20 cellular contexts compared by ENCODE assay signal in genomic region chr22:40540265-40540664, GRCh38.
DNase-seq lines count a peak whose midpoint lies in the region; ATAC-seq and TF ChIP-seq lines count a peak whose summit lies in the region.
"Had no signal": no experiment of that assay in that cellular context is flagged by ENCODE, and none has a peak within 500 bp of the region (broad histone marks: within the 10 kb centered on the region; RNA-seq: fewer than 3 reads in every experiment).

No MANE protein-coding gene starts in this region.

- no peak for TF ChIP-seq CTCF in GM23338 (conservative IDR thresholded peaks at IDR 0.05; ENCODE audit: low read depth in 2 of 2)

- H3K4ac ChIP-seq in neuronal stem cell (ENCODE audit: low read length), result no peak overlapping the region

- H2BK120ac ChIP-seq in neuronal stem cell (ENCODE audit: low read depth, low read length), result no peak overlapping the region

- H4K20me1 ChIP-seq in GM23338 (replicated peaks; ENCODE audit: insufficient read depth), result no peaks in the 10 kb centered on the region

- ATAC-seq in GM23338, result peak; percentile 82
- ATAC-seq in GM21737 (IDR thresholded peaks at IDR 0.05; ENCODE audit: unreplicated experiment), result no peak
- ATAC-seq: K562, Right ventricle myocardium inferior had no signal

- intact Hi-C loops in activated T-helper 2 cell treated with anti-CD3 and anti-CD28 coated beads, Interferon-gamma antibody, Interleukin-2, Interleukin-4, amounts not matched to agents 10 μg/mL and 5 μg/mL and 100 μg/mL, durations not matched to agents 14 hours and 24 hours and 36 hours (cut with micrococcal nuclease), result no loop called here

- H2AFZ ChIP-seq in GM23338 (no peak overlapping the region), neuronal stem cell (ENCODE audit: low read length) (no peak overlapping the region)

- no peaks in the 10 kb centered on the region for H3K9me3 Mint-ChIP-seq in T-helper 1 cell treated with Interleukin-12 subunit alpha and Interleukin-12 subunit beta and Interleukin-4 antibody, amounts not matched to agents 30 μg/mL and 1 μg/mL, for 36 hours
- H3K9me3 Mint-ChIP-seq in GM23338, result peaks cover 20% of the 10 kb centered on the region
- no peaks in the 10 kb centered on the region for H3K9me3 Mint-ChIP-seq in activated T-helper 2 cell treated with anti-CD3 and anti-CD28 coated beads, Interferon-gamma antibody, Interleukin-2, Interleukin-4, amounts not matched to agents 10 μg/mL and 5 μg/mL and 100 μg/mL, durations not matched to agents 14 hours and 24 hours and 36 hours

- no peak overlapping the region for H3K14ac ChIP-seq in neuronal stem cell (ENCODE audit: low read length)

- no CpG with 5 or more reads among the region's 5 CpGs for WGBS in neuronal stem cell (ENCODE audit: extremely low coverage in 2 of 2, insufficient read length in 2 of 2, insufficient replicate concordance in 1 of 2), 2 donors

- no peaks in the 10 kb centered on the region for H3K79me1 ChIP-seq in neuronal stem cell (ENCODE audit: low read depth, low read length)

- H3K27ac ChIP-seq in GM23338 (ENCODE audit: low read depth) (peak overlapping the region; percentile 74), neuronal stem cell (replicated peaks; ENCODE audit: low read length) (no peak overlapping the region)
- H3K27ac ChIP-seq: 22Rv1, C4-2B, HL-60, SK-N-MC had no signal

- no peaks in the 10 kb centered on the region for H3K9me2 ChIP-seq in GM23338 (ENCODE audit: insufficient read depth)

- no peak overlapping the region for H2BK15ac ChIP-seq in neuronal stem cell (ENCODE audit: low read length)

- H3K4me1 ChIP-seq in GM23338 (ENCODE audit: insufficient read depth), result peaks cover 11% of the 10 kb centered on the region
- peaks cover 0 to 2% of the 10 kb centered on the region in 2 donors for H3K4me1 ChIP-seq in neuronal stem cell (ENCODE audit: control insufficient read depth in 2 of 2, insufficient read depth in 1 of 2, low read depth in 1 of 2, low read length in 2 of 2)

- peak overlapping the region; percentile 28 for H3K27ac Mint-ChIP-seq in T-helper 1 cell treated with Interleukin-12 subunit alpha and Interleukin-12 subunit beta and Interleukin-4 antibody, amounts not matched to agents 30 μg/mL and 1 μg/mL, for 36 hours
- no peak overlapping the region; the same call in 1 of the 2 replicates for H3K27ac Mint-ChIP-seq in GM23338
- H3K27ac Mint-ChIP-seq in activated T-helper 2 cell treated with anti-CD3 and anti-CD28 coated beads, Interferon-gamma antibody, Interleukin-2, Interleukin-4, amounts not matched to agents 10 μg/mL and 5 μg/mL and 100 μg/mL, durations not matched to agents 14 hours and 24 hours and 36 hours, result peak overlapping the region; percentile 11

- H3K18ac ChIP-seq in neuronal stem cell (ENCODE audit: low read length), result peak overlapping the region; percentile 54

- no peak overlapping the region for H3K4me3 Mint-ChIP-seq in T-helper 1 cell treated with Interleukin-12 subunit alpha and Interleukin-12 subunit beta and Interleukin-4 antibody, amounts not matched to agents 30 μg/mL and 1 μg/mL, for 36 hours
- no peak overlapping the region for H3K4me3 Mint-ChIP-seq in GM23338
- no peak overlapping the region for H3K4me3 Mint-ChIP-seq in activated T-helper 2 cell treated with anti-CD3 and anti-CD28 coated beads, Interferon-gamma antibody, Interleukin-2, Interleukin-4, amounts not matched to agents 10 μg/mL and 5 μg/mL and 100 μg/mL, durations not matched to agents 14 hours and 24 hours and 36 hours (ENCODE audit: low read depth)

- no peak overlapping the region for H2BK12ac ChIP-seq in neuronal stem cell (ENCODE audit: low read length)

- H3K9ac ChIP-seq in neuronal stem cell (ENCODE audit: low read depth, low read length, poor library complexity), result no peak overlapping the region

- H3K79me2 ChIP-seq in GM23338 (replicated peaks; ENCODE audit: insufficient read depth), result peaks cover 24% of the 10 kb centered on the region

- peaks cover 24% of the 10 kb centered on the region for H3K4me1 Mint-ChIP-seq in T-helper 1 cell treated with Interleukin-12 subunit alpha and Interleukin-12 subunit beta and Interleukin-4 antibody, amounts not matched to agents 30 μg/mL and 1 μg/mL, for 36 hours (ENCODE audit: low read depth)
- peaks cover 6% of the 10 kb centered on the region for H3K4me1 Mint-ChIP-seq in GM23338
- peaks cover 20% of the 10 kb centered on the region for H3K4me1 Mint-ChIP-seq in activated T-helper 2 cell treated with anti-CD3 and anti-CD28 coated beads, Interferon-gamma antibody, Interleukin-2, Interleukin-4, amounts not matched to agents 10 μg/mL and 5 μg/mL and 100 μg/mL, durations not matched to agents 14 hours and 24 hours and 36 hours (ENCODE audit: low read depth)

- H3K36me3 ChIP-seq in GM23338 (ENCODE audit: insufficient read depth) (no peaks in the 10 kb centered on the region), neuronal stem cell (replicated peaks in 1 of 2; ENCODE audit: control insufficient read depth in 2 of 2, insufficient read depth in 2 of 2, low read length in 2 of 2) (no peaks in the 10 kb centered on the region)

- no peak overlapping the region for H2AK5ac ChIP-seq in neuronal stem cell (ENCODE audit: low read depth, low read length)

- no peaks in the 10 kb centered on the region for H3K27me3 Mint-ChIP-seq in T-helper 1 cell treated with Interleukin-12 subunit alpha and Interleukin-12 subunit beta and Interleukin-4 antibody, amounts not matched to agents 30 μg/mL and 1 μg/mL, for 36 hours (ENCODE audit: low read depth)
- H3K27me3 Mint-ChIP-seq in GM23338 (ENCODE audit: insufficient read depth, low read depth, poor library complexity), result peaks cover 22% of the 10 kb centered on the region
- H3K27me3 Mint-ChIP-seq in activated T-helper 2 cell treated with anti-CD3 and anti-CD28 coated beads, Interferon-gamma antibody, Interleukin-2, Interleukin-4, amounts not matched to agents 10 μg/mL and 5 μg/mL and 100 μg/mL, durations not matched to agents 14 hours and 24 hours and 36 hours (ENCODE audit: low read depth), result no peaks in the 10 kb centered on the region

- H3F3A ChIP-seq in GM23338 (replicated peaks; ENCODE audit: low read depth), result peaks cover 9% of the 10 kb centered on the region

- no peak overlapping the region for H3K4me3 ChIP-seq in GM23338
- no peak overlapping the region for H3K4me3 ChIP-seq in neuronal stem cell (ENCODE audit: low read length in 2 of 2)
- H3K4me3 ChIP-seq: K562, SK-N-MC had no signal

- H3K4me2 ChIP-seq in GM23338 (no peak overlapping the region), neuronal stem cell (ENCODE audit: insufficient read depth, low read length, poor library complexity, severe bottlenecking) (no peak overlapping the region)

- H3K23ac ChIP-seq in neuronal stem cell (ENCODE audit: low read depth, low read length, poor library complexity), result no peak overlapping the region

- H3K36me3 Mint-ChIP-seq in T-helper 1 cell treated with Interleukin-12 subunit alpha and Interleukin-12 subunit beta and Interleukin-4 antibody, amounts not matched to agents 30 μg/mL and 1 μg/mL, for 36 hours (ENCODE audit: low read depth), result peaks cover 2% of the 10 kb centered on the region
- peaks cover 21% of the 10 kb centered on the region; the same call in 2 of the 3 replicates for H3K36me3 Mint-ChIP-seq in GM23338 (ENCODE audit: low read depth)
- peaks cover 4% of the 10 kb centered on the region for H3K36me3 Mint-ChIP-seq in activated T-helper 2 cell treated with anti-CD3 and anti-CD28 coated beads, Interferon-gamma antibody, Interleukin-2, Interleukin-4, amounts not matched to agents 10 μg/mL and 5 μg/mL and 100 μg/mL, durations not matched to agents 14 hours and 24 hours and 36 hours (ENCODE audit: low read depth)

- peaks cover 3 to 5% of the 10 kb centered on the region in 2 donors for H3K9me3 ChIP-seq in neuronal stem cell (replicated peaks in 1 of 2; ENCODE audit: control insufficient read depth in 2 of 2, insufficient read depth in 1 of 2, low read depth in 1 of 2, low read length in 2 of 2)

- DNase-seq in T-helper 1 cell (no peak), GM23338 (ENCODE audit: low spot score) (peak; percentile 40), neuronal stem cell (ENCODE audit: low spot score) (no peak), DMS153 (lab: John Stamatoyannopoulos, UW) (no peak), RKO (ENCODE audit: low spot score) (no peak)
- no peak for DNase-seq in activated T-helper 2 cell treated with anti-CD3 and anti-CD28 coated beads, Interferon-gamma antibody, Interleukin-2, Interleukin-4, amounts not matched to agents 10 μg/mL and 5 μg/mL and 100 μg/mL, durations not matched to agents 14 hours and 24 hours and 36 hours (ENCODE audit: low spot score)
- DNase-seq: DMS79, NCI-H1048, NCI-H1694, NCI-H2107, NCI-H226, NCI-H526 had no signal

- H3K27me3 ChIP-seq in GM23338 (ENCODE audit: insufficient read depth) (no peaks in the 10 kb centered on the region), neuronal stem cell (ENCODE audit: control insufficient read depth in 3 of 3, insufficient read depth in 3 of 3, low read depth in 1 of 3, low read length in 3 of 3) (no peaks in the 10 kb centered on the region)

- H2BK5ac ChIP-seq in neuronal stem cell (ENCODE audit: low read length), result no peak overlapping the region

- no peak overlapping the region for H4K91ac ChIP-seq in neuronal stem cell (ENCODE audit: low read depth, low read length, poor library complexity)

- no peak overlapping the region for H4K8ac ChIP-seq in neuronal stem cell (ENCODE audit: low read depth, low read length)

TF ChIP-seq in GM23338, 12 proteins besides CTCF, POLR2A, EP300 and RAD21 (continues in another document):
- TF ChIP-seq JUNB (IDR thresholded peaks at IDR 0.05; ENCODE audit: unreplicated experiment) (no peak), EZH2 (IDR thresholded peaks at IDR 0.05; ENCODE audit: low read depth, unreplicated experiment) (no peak), ZNF331 (CRISPR knock-in tag; IDR thresholded peaks at IDR 0.05; ENCODE audit: low read depth) (no peak)
